Comparison of ENCODE assay signal across 16 cellular contexts in genomic region chr1:116852367-116852766, GRCh38. TPM values are rescaled to one million over a fixed set of nuclear protein-coding genes. Genes with fewer than 3 reads are reported as not detected.
A peak's percentile ranks its signal among the peaks of the same experiment; 100 is the strongest.
DNase-seq lines count a peak whose midpoint lies in the region; ATAC-seq and TF ChIP-seq lines count a peak whose summit lies in the region.
"Had no signal": no experiment of that assay in that cellular context is flagged by ENCODE, and none has a peak within 500 bp of the region (broad histone marks: within the 10 kb centered on the region; RNA-seq: fewer than 3 reads in every experiment).

No MANE protein-coding gene starts in this region.

- H3F3A ChIP-seq in PC-9 (ENCODE audit: insufficient read depth, low read depth): peaks cover 22% of the 10 kb centered on the region; the same call in 1 of the 2 replicates

- H3K27ac Mint-ChIP-seq in Caco-2 (ENCODE audit: unreplicated experiment) (peak overlapping the region; percentile 55), immature natural killer cell (no peak overlapping the region)
- H3K27ac Mint-ChIP-seq: CD4-positive, CD25-positive, alpha-beta regulatory T cell had no signal

- H3K4me1 Mint-ChIP-seq in Caco-2 (ENCODE audit: low read depth, unreplicated experiment) (peaks cover 34% of the 10 kb centered on the region), immature natural killer cell (peaks cover 8 to 9% of the 10 kb centered on the region in 2 donors)

- intact Hi-C loops in Caco-2 (cut with micrococcal nuclease; ENCODE audit: unreplicated experiment) (loop anchor here (10.0 kb wide), 1 partner anchor 202 kb away; no protein-coding TSS in a partner anchor), PC-9 (cut with micrococcal nuclease; ENCODE audit: unreplicated experiment) (loop anchor here (2.0 to 10.0 kb wide), 2 partner anchors 208 to 278 kb away; partner anchors contain the start of genes CD58 and TTF2)

- TF ChIP-seq CTCF in Caco-2 (IDR thresholded peaks at IDR 0.05; ENCODE audit: insufficient read depth in 1 of 2, low read depth in 1 of 2, low read length in 1 of 2, severe bottlenecking in 1 of 2, unreplicated experiment in 1 of 2) (no peak), PC-9 (conservative IDR thresholded peaks at IDR 0.05) (no peak), hepatocyte (IDR thresholded peaks at IDR 0.05; ENCODE audit: poor library complexity) (no peak)

- H3K4me2 ChIP-seq in PC-9: 0 out of 2 replicates have a peak overlapping the region, but pooled peaks have one; percentile 76
- H3K4me2 ChIP-seq in hepatocyte: no peak overlapping the region
- H3K4me2 ChIP-seq in trophoblast cell (ENCODE audit: low read length): no peak overlapping the region

- H3K36me3 Mint-ChIP-seq in Caco-2 (ENCODE audit: insufficient read depth, unreplicated experiment) (no peaks in the 10 kb centered on the region), immature natural killer cell (no peaks in the 10 kb centered on the region)
- H3K36me3 Mint-ChIP-seq: CD4-positive, CD25-positive, alpha-beta regulatory T cell had no signal

- no peaks in the 10 kb centered on the region for H3K27me3 Mint-ChIP-seq in Caco-2 (ENCODE audit: insufficient read depth, unreplicated experiment)
- peaks cover 0 to 4% (median 2%) of the 10 kb centered on the region in 3 donors for H3K27me3 Mint-ChIP-seq in immature natural killer cell (ENCODE audit: low read depth in 3 of 3)
- H3K27me3 Mint-ChIP-seq: CD4-positive, CD25-positive, alpha-beta regulatory T cell had no signal

- H3K18ac ChIP-seq in trophoblast cell (ENCODE audit: low read length): peak overlapping the region; percentile 41

- BruUV-seq in Caco-2 (replicated peaks; lab: Mats Ljungman, UMichigan) (no TSS peak), PC-9 (replicated peaks; lab: Mats Ljungman, UMichigan) (no TSS peak)

- peak overlapping the region; percentile 45 for H3K14ac ChIP-seq in trophoblast cell (ENCODE audit: low read length)

- peak overlapping the region; percentile 55 for H2AK5ac ChIP-seq in trophoblast cell (ENCODE audit: low read length)

- no peaks in the 10 kb centered on the region for H3K79me2 ChIP-seq in PC-9 (ENCODE audit: low read depth)
- no peaks in the 10 kb centered on the region for H3K79me2 ChIP-seq in hepatocyte
- H3K79me2 ChIP-seq in trophoblast cell (ENCODE audit: control insufficient read depth, insufficient read depth, low read length, poor library complexity): peaks cover 3% of the 10 kb centered on the region

- no peak for ATAC-seq in GM21717 (IDR thresholded peaks at IDR 0.05; ENCODE audit: unreplicated experiment)
- ATAC-seq: K562 had no signal

- no peak overlapping the region for H3K4me3 Mint-ChIP-seq in Caco-2 (ENCODE audit: unreplicated experiment)
- H3K4me3 Mint-ChIP-seq in immature natural killer cell: no peak overlapping the region
- H3K4me3 Mint-ChIP-seq: CD4-positive, CD25-positive, alpha-beta regulatory T cell had no signal

- POLR2A ChIA-PET in Caco-2 (lab: Charles Lee): no interaction called here
- POLR2A ChIA-PET in PC-9 (lab: Charles Lee; ENCODE audit: unreplicated experiment): no interaction called here

- H2BK12ac ChIP-seq in trophoblast cell (ENCODE audit: low read length): peak overlapping the region; percentile 87

- H3K27me3 ChIP-seq in Caco-2 (replicated peaks; ENCODE audit: control insufficient read depth, insufficient read depth, low read length) (no peaks in the 10 kb centered on the region), PC-9 (ENCODE audit: insufficient read depth, low read depth) (no peaks in the 10 kb centered on the region), hepatocyte (no peaks in the 10 kb centered on the region), trophoblast cell (ENCODE audit: insufficient read depth, low read length) (no peaks in the 10 kb centered on the region)

- no peak for DNase-seq in Caco-2
- DNase-seq in PC-9: no peak
- no peak for DNase-seq in hepatocyte (ENCODE audit: low spot score)
- no peak for DNase-seq in trophoblast cell
- DNase-seq in immature natural killer cell: no peak
- DNase-seq in NCI-H1436 treated with DMSO at 0.1 percent for 48 hours (lab: John Stamatoyannopoulos, UW): no peak
- no peak for DNase-seq in inferior parietal cortex (ENCODE audit: extremely low spot score)
- DNase-seq: CD4-positive, CD25-positive, alpha-beta regulatory T cell; DMS79 treated with DMSO at 0.1 percent for 48 hours; NCI-H1092; NCI-H1694; NCI-H2107; NCI-H526 treated with DMSO at 0.1 percent for 48 hours; NK-92 treated with Interleukin-12 subunit alpha and Interleukin-12 subunit beta, amount 100 ng/mL, for 24 hours had no signal

- CTCF ChIA-PET in Caco-2 (lab: Charles Lee) (no interaction called here), PC-9 (lab: Charles Lee) (no interaction called here)

- H3K9me2 ChIP-seq in PC-9 (ENCODE audit: insufficient read depth) (no peaks in the 10 kb centered on the region), hepatocyte (replicated peaks; ENCODE audit: insufficient read depth) (no peaks in the 10 kb centered on the region)

- H3K23ac ChIP-seq in trophoblast cell (ENCODE audit: low read length): no peak overlapping the region

- peak overlapping the region; percentile 43 for H2BK5ac ChIP-seq in trophoblast cell (ENCODE audit: low read depth, low read length, poor library complexity)

- peaks cover 24% of the 10 kb centered on the region for H3K4me1 ChIP-seq in Caco-2
- peaks cover 38% of the 10 kb centered on the region for H3K4me1 ChIP-seq in PC-9 (replicated peaks; ENCODE audit: insufficient read depth)
- peaks cover 40% of the 10 kb centered on the region for H3K4me1 ChIP-seq in hepatocyte (ENCODE audit: insufficient read depth)
- H3K4me1 ChIP-seq in trophoblast cell (ENCODE audit: control insufficient read depth in 1 of 2, insufficient read depth in 2 of 2, low read length in 2 of 2): peaks cover 31 to 46% of the 10 kb centered on the region in 2 experiments

- H2AFZ ChIP-seq in PC-9 (no peak overlapping the region), hepatocyte (no peak overlapping the region), trophoblast cell (ENCODE audit: insufficient read depth, low read length, poor library complexity) (no peak overlapping the region)

- H3K4me3 ChIP-seq in Caco-2 (ENCODE audit: low read depth, low read length): no peak overlapping the region
- no peak overlapping the region for H3K4me3 ChIP-seq in PC-9
- no peak overlapping the region for H3K4me3 ChIP-seq in hepatocyte
- H3K4me3 ChIP-seq in trophoblast cell (ENCODE audit: low read depth, low read length): no peak overlapping the region
- H3K4me3 ChIP-seq: K562 had no signal

- peak overlapping the region; percentile 25 for H3K4ac ChIP-seq in trophoblast cell (ENCODE audit: low read depth, low read length)

- H3K9me3 ChIP-seq in Caco-2: no peaks in the 10 kb centered on the region
- H3K9me3 ChIP-seq in PC-9 (ENCODE audit: insufficient read depth, low read depth): no peaks in the 10 kb centered on the region
- H3K9me3 ChIP-seq in hepatocyte (ENCODE audit: low read depth): no peaks in the 10 kb centered on the region
- H3K9me3 ChIP-seq in trophoblast cell (ENCODE audit: insufficient read depth, low read depth, low read length): no peaks in the 10 kb centered on the region

- no peak overlapping the region for H4K12ac ChIP-seq in trophoblast cell (ENCODE audit: low read depth, low read length)

- H3K9me3 Mint-ChIP-seq in Caco-2 (ENCODE audit: unreplicated experiment) (no peaks in the 10 kb centered on the region), immature natural killer cell (no peaks in the 10 kb centered on the region)

- H3K79me1 ChIP-seq in trophoblast cell (ENCODE audit: low read length): peaks cover 47% of the 10 kb centered on the region

- no peaks in the 10 kb centered on the region for H4K20me1 ChIP-seq in PC-9 (ENCODE audit: insufficient read depth)
- H4K20me1 ChIP-seq in hepatocyte (ENCODE audit: insufficient read depth, poor library complexity, severe bottlenecking): no peaks in the 10 kb centered on the region

- H2BK120ac ChIP-seq in trophoblast cell (ENCODE audit: insufficient read depth, low read length, poor library complexity): peak overlapping the region; percentile 71

- WGBS in hepatocyte (ENCODE audit: low lambda C conversion rate, missing lambda C conversion rate): 81% methylated on average over 7 of the region's 7 CpGs
- no CpG with 5 or more reads among the region's 7 CpGs for WGBS in trophoblast cell (ENCODE audit: extremely low coverage, insufficient coverage, insufficient read length)

- peak overlapping the region; percentile 81 for H4K91ac ChIP-seq in trophoblast cell (ENCODE audit: low read depth, low read length)

- no peaks in the 10 kb centered on the region for H3K36me3 ChIP-seq in Caco-2 (ENCODE audit: control insufficient read depth, insufficient read depth, low read length)
- no peaks in the 10 kb centered on the region for H3K36me3 ChIP-seq in PC-9 (ENCODE audit: low read depth)
- no peaks in the 10 kb centered on the region for H3K36me3 ChIP-seq in hepatocyte (replicated peaks; ENCODE audit: insufficient read depth, low read depth)
- no peaks in the 10 kb centered on the region for H3K36me3 ChIP-seq in trophoblast cell (ENCODE audit: control insufficient read depth in 1 of 2, insufficient read depth in 2 of 2, low read length in 2 of 2)

- H4K8ac ChIP-seq in trophoblast cell (ENCODE audit: low read depth, low read length): peak overlapping the region; percentile 31

- no peak overlapping the region for H3K27ac ChIP-seq in PC-9
- peak overlapping the region; percentile 27 for H3K27ac ChIP-seq in hepatocyte
- H3K27ac ChIP-seq in trophoblast cell (ENCODE audit: low read depth, low read length): peak overlapping the region; percentile 76

- H3K9ac ChIP-seq in trophoblast cell (ENCODE audit: low read length): no peak overlapping the region

RNA-seq across cellular contexts. Expression of gene PTGFRN, which starts 57.3 kb away (rescaled TPM):
- total RNA-seq in Caco-2 (2022) (12.9 and 16.2 TPM in 2 replicates), PC-9 (2021) (83.7 and 87.3 TPM in 2 replicates), hepatocyte (31.0 and 37.7 TPM in 2 replicates)
- polyA plus RNA-seq in hepatocyte (16.0 and 16.6 TPM in 2 replicates), immature natural killer cell (under 1 TPM in 1 of 3 donors, not detected in 2; 0.17 TPM)
- polyA plus RNA-seq in trophoblast cell (2013): 83.0 and 85.0 TPM in 2 replicates
